Comparison of ENCODE assay signal across 11 cellular contexts in genomic region chr4:123416462-123416861, GRCh38. TPM values are rescaled to one million over a fixed set of nuclear protein-coding genes. Genes with fewer than 3 reads are reported as not detected.
DNase-seq lines count a peak whose midpoint lies in the region; ATAC-seq and TF ChIP-seq lines count a peak whose summit lies in the region.
"Had no signal": no experiment of that assay in that cellular context is flagged by ENCODE, and none has a peak within 500 bp of the region (broad histone marks: within the 10 kb centered on the region; RNA-seq: fewer than 3 reads in every experiment).

No MANE protein-coding gene starts in this region.

- peak overlapping the region; percentile 57 for H2BK12ac ChIP-seq in H9 (ENCODE audit: insufficient read length, low read depth, low read length)

- no peaks in the 10 kb centered on the region for H3K27me3 ChIP-seq in H9 (ENCODE audit: insufficient read depth, low read length)

- H4K20me1 ChIP-seq in H9 (ENCODE audit: control insufficient read depth, insufficient read depth, insufficient read length): no peaks in the 10 kb centered on the region

- H3K14ac ChIP-seq in H9 (ENCODE audit: insufficient read depth, low read length): no peak overlapping the region

- no peak overlapping the region for H2BK15ac ChIP-seq in H9 (ENCODE audit: low read depth, low read length)

- ATAC-seq in activated T-helper 17 cell treated with anti-CD3 and anti-CD28 coated beads, Interleukin-2, amount 50 U/mL, for 72 hours (replicated peaks): no peak
- ATAC-seq in GM19351 (IDR thresholded peaks at IDR 0.05; ENCODE audit: unreplicated experiment): no peak
- ATAC-seq: left ventricle myocardium superior had no signal

- H3K4me1 Mint-ChIP-seq in CD14-positive monocyte: peaks cover 66% of the 10 kb centered on the region
- peaks cover 49 to 51% of the 10 kb centered on the region in 2 experiments for H3K4me1 Mint-ChIP-seq in H9
- peaks cover 30% of the 10 kb centered on the region for H3K4me1 Mint-ChIP-seq in activated T-helper 17 cell treated with anti-CD3 and anti-CD28 coated beads, Interleukin-2, amount 50 U/mL, for 72 hours
- H3K4me1 Mint-ChIP-seq in mesothelial cell of epicardium: peaks cover 46% of the 10 kb centered on the region
- H3K4me1 Mint-ChIP-seq: central memory CD8-positive, alpha-beta T cell had no signal

- H3K9me3 Mint-ChIP-seq in CD14-positive monocyte (no peaks in the 10 kb centered on the region), H9 (no peaks in the 10 kb centered on the region), mesothelial cell of epicardium (no peaks in the 10 kb centered on the region)
- H3K9me3 Mint-ChIP-seq in activated T-helper 17 cell treated with anti-CD3 and anti-CD28 coated beads, Interleukin-2, amount 50 U/mL, for 72 hours: peaks cover 5% of the 10 kb centered on the region
- H3K9me3 Mint-ChIP-seq: central memory CD8-positive, alpha-beta T cell had no signal

- H3K4me3 Mint-ChIP-seq in CD14-positive monocyte (peak overlapping the region; percentile 21 to 77), H9 (no peak overlapping the region), mesothelial cell of epicardium (no peak overlapping the region)
- peak overlapping the region; percentile 7 for H3K4me3 Mint-ChIP-seq in activated T-helper 17 cell treated with anti-CD3 and anti-CD28 coated beads, Interleukin-2, amount 50 U/mL, for 72 hours
- H3K4me3 Mint-ChIP-seq: central memory CD8-positive, alpha-beta T cell had no signal

- TF ChIP-seq CTCF in CD14-positive monocyte (IDR thresholded peaks at IDR 0.05) (no peak), H9 (conservative IDR thresholded peaks at IDR 0.05) (no peak), mesothelial cell of epicardium (IDR thresholded peaks at IDR 0.05; ENCODE audit: unreplicated experiment) (no peak)

- no peak overlapping the region for H4K8ac ChIP-seq in H9 (replicated peaks; ENCODE audit: insufficient read length, low read depth, low read length)

- H3K23ac ChIP-seq in H9 (ENCODE audit: insufficient read length, low read depth, low read length): no peak overlapping the region

- H3K9me3 ChIP-seq in H9 (ENCODE audit: control insufficient read depth, low read depth, low read length): no peaks in the 10 kb centered on the region

- no peak overlapping the region for H2BK120ac ChIP-seq in H9 (ENCODE audit: low read depth, low read length, poor library complexity, severe bottlenecking)

- H3K23me2 ChIP-seq in H9 (ENCODE audit: insufficient read length, low read depth, low read length, poor library complexity, severe bottlenecking): no peaks in the 10 kb centered on the region

- no peak overlapping the region for H2AFZ ChIP-seq in H9 (ENCODE audit: low read length)

- no peak overlapping the region for H3T11ph ChIP-seq in H9 (ENCODE audit: low read length)

- H3K9ac ChIP-seq in H9 (ENCODE audit: extremely low read depth, insufficient read length, low read length): no peak overlapping the region

- no CpG with 5 or more reads among the region's 4 CpGs for WGBS in H9 (ENCODE audit: extremely low coverage, insufficient read length, low lambda C conversion rate)

- intact Hi-C loops in CD14-positive monocyte (cut with micrococcal nuclease): no loop called here

- H4K5ac ChIP-seq in H9 (ENCODE audit: insufficient read length, low read depth, low read length): no peak overlapping the region

- no peaks in the 10 kb centered on the region for H3K79me1 ChIP-seq in H9 (ENCODE audit: insufficient read depth, low read depth, low read length, poor library complexity, severe bottlenecking)

- H3K36me3 Mint-ChIP-seq in CD14-positive monocyte (no peaks in the 10 kb centered on the region), H9 (ENCODE audit: insufficient read depth in 1 of 3, low read depth in 3 of 3) (peaks cover 2 to 4% (median 3%) of the 10 kb centered on the region in 3 experiments; a peak in 1 of 7 replicates), mesothelial cell of epicardium (no peaks in the 10 kb centered on the region)
- no peaks in the 10 kb centered on the region for H3K36me3 Mint-ChIP-seq in activated T-helper 17 cell treated with anti-CD3 and anti-CD28 coated beads, Interleukin-2, amount 50 U/mL, for 72 hours (ENCODE audit: low read depth)

- no peak for DNase-seq in CD14-positive monocyte (ENCODE audit: low spot score)
- DNase-seq in H9: no peak
- DNase-seq in mesothelial cell of epicardium (ENCODE audit: low spot score in 2 of 2, unreplicated experiment in 2 of 2): no peak
- no peak for DNase-seq in DMS53 (lab: John Stamatoyannopoulos, UW)
- no peak for DNase-seq in foreskin melanocyte
- DNase-seq: left ventricle myocardium superior, NCI-H1694 treated with DMSO at 0.1 percent for 48 hours, NCI-H510A had no signal

- H4K91ac ChIP-seq in H9 (ENCODE audit: insufficient read length, low read depth, low read length): no peak overlapping the region

- no peak overlapping the region for H3K18ac ChIP-seq in H9 (ENCODE audit: insufficient read length, low read depth, low read length)

- H3K27me3 Mint-ChIP-seq in CD14-positive monocyte (ENCODE audit: low read depth in 3 of 3): peaks cover 0 to 5% (median 2%) of the 10 kb centered on the region in 3 donors
- H3K27me3 Mint-ChIP-seq in H9 (ENCODE audit: low read depth): no peaks in the 10 kb centered on the region
- H3K27me3 Mint-ChIP-seq in activated T-helper 17 cell treated with anti-CD3 and anti-CD28 coated beads, Interleukin-2, amount 50 U/mL, for 72 hours: no peaks in the 10 kb centered on the region
- no peaks in the 10 kb centered on the region for H3K27me3 Mint-ChIP-seq in mesothelial cell of epicardium (ENCODE audit: low read depth)
- H3K27me3 Mint-ChIP-seq: central memory CD8-positive, alpha-beta T cell had no signal

- H2BK5ac ChIP-seq in H9 (ENCODE audit: insufficient read length, low read length): no peak overlapping the region

- H3K27ac Mint-ChIP-seq in CD14-positive monocyte (peak overlapping the region in 6 of 7 donors; percentile 18 to 84 (median 71)), H9 (peak overlapping the region; percentile 61 to 90 (median 85); a peak in 6 of 7 replicates), mesothelial cell of epicardium (peak overlapping the region; percentile 8)
- H3K27ac Mint-ChIP-seq in activated T-helper 17 cell treated with anti-CD3 and anti-CD28 coated beads, Interleukin-2, amount 50 U/mL, for 72 hours: peak overlapping the region; percentile 20

- no peaks in the 10 kb centered on the region for H3K79me2 ChIP-seq in H9 (ENCODE audit: insufficient read depth, low read length)

- no peak overlapping the region for H2AK5ac ChIP-seq in H9 (ENCODE audit: insufficient read length, low read length)

- H3K4ac ChIP-seq in H9 (ENCODE audit: low read depth, low read length): no peak overlapping the region

- no peak overlapping the region for H3K56ac ChIP-seq in H9 (ENCODE audit: insufficient read length, low read depth, low read length)

- H3K4me2 ChIP-seq in H9 (ENCODE audit: insufficient read depth, insufficient read length, low read length): no peak overlapping the region

- no peak overlapping the region for H3K27ac ChIP-seq in H9 (ENCODE audit: insufficient read length, low read depth, low read length)

- H3K4me1 ChIP-seq in H9 (ENCODE audit: insufficient read depth, low read length): peaks cover 2% of the 10 kb centered on the region

- no peak overlapping the region for H2BK20ac ChIP-seq in H9 (ENCODE audit: low read depth, low read length, poor library complexity, severe bottlenecking)

RNA-seq across cellular contexts. Expression of gene SPRY1, which starts 19.9 kb away (rescaled TPM):
- polyA plus RNA-seq in CD14-positive monocyte: 1 to 10 TPM; 2.0 to 3.7 TPM
- total RNA-seq in H9 (2021): 76.3 and 77.6 TPM in 2 replicates
- total RNA-seq in activated T-helper 17 cell treated with anti-CD3 and anti-CD28 coated beads, Interleukin-2, amount 50 U/mL, for 72 hours: 10 to 100 TPM in 1 of 2 donors, 1 to 10 TPM in 1; 9.8 to 76.0 TPM
- total RNA-seq in mesothelial cell of epicardium: 39.1 to 42.0 TPM (median 41.8 TPM) in 3 replicates

Comparison
In these comparisons a context has a peak if more than half of its experiments do, and no peak if none do; other contexts are left out.
1. H3K27ac Mint-ChIP-seq: peak in every context shown above with its lines; median percentile 85 in H9; 71 in CD14-positive monocyte; 20 in activated T-helper 17 cell treated with anti-CD3 and anti-CD28 coated beads, Interleukin-2, amount 50 U/mL, for 72 hours; 8 in mesothelial cell of epicardium.
2. H3K4me3 Mint-ChIP-seq: peak in CD14-positive monocyte (2 of 2) and activated T-helper 17 cell treated with anti-CD3 and anti-CD28 coated beads, Interleukin-2, amount 50 U/mL, for 72 hours (single experiment); none in H9 (0 of 2) and mesothelial cell of epicardium (single experiment).